Comparison of ENCODE assay signal across 1 cellular context in genomic region chr17:68315930-68316329, GRCh38.
TF ChIP-seq lines count a peak whose summit lies in the region.

No MANE protein-coding gene starts in this region.

TF ChIP-seq in HepG2, 621 proteins besides CTCF, POLR2A, EP300 and RAD21:
- TF ChIP-seq MNT (IDR thresholded peaks at IDR 0.05) (peak; percentile 33; the same call in 1 of the 2 replicates), ZNF616 (CRISPR knock-in tag; IDR thresholded peaks at IDR 0.05; ENCODE audit: low read depth) (no peak), ZFP37 (CRISPR knock-in tag; IDR thresholded peaks at IDR 0.05; ENCODE audit: borderline replicate concordance) (no peak), THYN1 (CRISPR knock-in tag; IDR thresholded peaks at IDR 0.05; ENCODE audit: borderline replicate concordance, low read depth) (no peak), ZNF234 (CRISPR knock-in tag; conservative IDR thresholded peaks at IDR 0.05) (no peak), ZFP82 (CRISPR knock-in tag; IDR thresholded peaks at IDR 0.05; ENCODE audit: borderline replicate concordance) (no peak), DNMT3B (CRISPR knock-in tag; conservative IDR thresholded peaks at IDR 0.05) (no peak), ZNF792 (CRISPR knock-in tag; IDR thresholded peaks at IDR 0.05) (no peak), ZNF598 (CRISPR knock-in tag; IDR thresholded peaks at IDR 0.05; ENCODE audit: borderline replicate concordance) (no peak), PREB (CRISPR knock-in tag; IDR thresholded peaks at IDR 0.05) (no peak), MTF1 (CRISPR knock-in tag; IDR thresholded peaks at IDR 0.05) (no peak), ZMYM3 (CRISPR knock-in tag; IDR thresholded peaks at IDR 0.05) (peak; percentile 83), ZNF44 (CRISPR knock-in tag; IDR thresholded peaks at IDR 0.05) (no peak), JUN (CRISPR knock-in tag; IDR thresholded peaks at IDR 0.05) (no peak), ATF1 (CRISPR knock-in tag; IDR thresholded peaks at IDR 0.05) (no peak), RXRB (CRISPR knock-in tag; IDR thresholded peaks at IDR 0.05; ENCODE audit: borderline replicate concordance) (no peak), KDM5A (IDR thresholded peaks at IDR 0.05; ENCODE audit: borderline replicate concordance, low read length) (no peak)
